1 cellular context compared by ENCODE assay signal in the genomic region with DNA sequence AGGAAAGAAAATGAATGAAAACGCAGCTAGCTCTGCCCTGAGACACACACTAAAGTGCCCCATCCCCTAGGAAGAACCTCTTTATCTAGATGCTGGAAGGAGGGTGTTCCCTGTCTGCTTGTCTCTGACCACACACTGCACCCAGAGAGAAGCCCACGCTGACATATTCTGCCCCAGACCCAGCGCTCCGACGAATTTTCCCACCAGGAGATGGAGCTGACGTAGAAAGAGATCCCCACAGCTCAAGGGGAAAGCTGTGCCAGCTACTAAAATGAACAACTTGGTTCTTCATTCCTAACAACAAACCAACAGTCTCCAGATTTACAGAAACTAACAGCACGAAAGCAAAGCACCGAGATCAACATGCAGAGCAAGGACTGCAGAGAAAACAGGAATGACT.
TF ChIP-seq lines count a peak whose summit lies in the region.

No MANE protein-coding gene starts in this region.

TF ChIP-seq in SK-N-SH, 30 proteins besides CTCF, POLR2A, EP300 and RAD21:
- TF ChIP-seq, protein P1, sequence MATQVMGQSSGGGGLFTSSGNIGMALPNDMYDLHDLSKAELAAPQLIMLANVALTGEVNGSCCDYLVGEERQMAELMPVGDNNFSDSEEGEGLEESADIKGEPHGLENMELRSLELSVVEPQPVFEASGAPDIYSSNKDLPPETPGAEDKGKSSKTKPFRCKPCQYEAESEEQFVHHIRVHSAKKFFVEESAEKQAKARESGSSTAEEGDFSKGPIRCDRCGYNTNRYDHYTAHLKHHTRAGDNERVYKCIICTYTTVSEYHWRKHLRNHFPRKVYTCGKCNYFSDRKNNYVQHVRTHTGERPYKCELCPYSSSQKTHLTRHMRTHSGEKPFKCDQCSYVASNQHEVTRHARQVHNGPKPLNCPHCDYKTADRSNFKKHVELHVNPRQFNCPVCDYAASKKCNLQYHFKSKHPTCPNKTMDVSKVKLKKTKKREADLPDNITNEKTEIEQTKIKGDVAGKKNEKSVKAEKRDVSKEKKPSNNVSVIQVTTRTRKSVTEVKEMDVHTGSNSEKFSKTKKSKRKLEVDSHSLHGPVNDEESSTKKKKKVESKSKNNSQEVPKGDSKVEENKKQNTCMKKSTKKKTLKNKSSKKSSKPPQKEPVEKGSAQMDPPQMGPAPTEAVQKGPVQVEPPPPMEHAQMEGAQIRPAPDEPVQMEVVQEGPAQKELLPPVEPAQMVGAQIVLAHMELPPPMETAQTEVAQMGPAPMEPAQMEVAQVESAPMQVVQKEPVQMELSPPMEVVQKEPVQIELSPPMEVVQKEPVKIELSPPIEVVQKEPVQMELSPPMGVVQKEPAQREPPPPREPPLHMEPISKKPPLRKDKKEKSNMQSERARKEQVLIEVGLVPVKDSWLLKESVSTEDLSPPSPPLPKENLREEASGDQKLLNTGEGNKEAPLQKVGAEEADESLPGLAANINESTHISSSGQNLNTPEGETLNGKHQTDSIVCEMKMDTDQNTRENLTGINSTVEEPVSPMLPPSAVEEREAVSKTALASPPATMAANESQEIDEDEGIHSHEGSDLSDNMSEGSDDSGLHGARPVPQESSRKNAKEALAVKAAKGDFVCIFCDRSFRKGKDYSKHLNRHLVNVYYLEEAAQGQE (IDR thresholded peaks at IDR 0.05; ENCODE audit: low read depth, low read length), result no peak
- TF ChIP-seq SMC3 (IDR thresholded peaks at IDR 0.05; ENCODE audit: low read depth, low read length), result no peak
